In the genomic region with DNA sequence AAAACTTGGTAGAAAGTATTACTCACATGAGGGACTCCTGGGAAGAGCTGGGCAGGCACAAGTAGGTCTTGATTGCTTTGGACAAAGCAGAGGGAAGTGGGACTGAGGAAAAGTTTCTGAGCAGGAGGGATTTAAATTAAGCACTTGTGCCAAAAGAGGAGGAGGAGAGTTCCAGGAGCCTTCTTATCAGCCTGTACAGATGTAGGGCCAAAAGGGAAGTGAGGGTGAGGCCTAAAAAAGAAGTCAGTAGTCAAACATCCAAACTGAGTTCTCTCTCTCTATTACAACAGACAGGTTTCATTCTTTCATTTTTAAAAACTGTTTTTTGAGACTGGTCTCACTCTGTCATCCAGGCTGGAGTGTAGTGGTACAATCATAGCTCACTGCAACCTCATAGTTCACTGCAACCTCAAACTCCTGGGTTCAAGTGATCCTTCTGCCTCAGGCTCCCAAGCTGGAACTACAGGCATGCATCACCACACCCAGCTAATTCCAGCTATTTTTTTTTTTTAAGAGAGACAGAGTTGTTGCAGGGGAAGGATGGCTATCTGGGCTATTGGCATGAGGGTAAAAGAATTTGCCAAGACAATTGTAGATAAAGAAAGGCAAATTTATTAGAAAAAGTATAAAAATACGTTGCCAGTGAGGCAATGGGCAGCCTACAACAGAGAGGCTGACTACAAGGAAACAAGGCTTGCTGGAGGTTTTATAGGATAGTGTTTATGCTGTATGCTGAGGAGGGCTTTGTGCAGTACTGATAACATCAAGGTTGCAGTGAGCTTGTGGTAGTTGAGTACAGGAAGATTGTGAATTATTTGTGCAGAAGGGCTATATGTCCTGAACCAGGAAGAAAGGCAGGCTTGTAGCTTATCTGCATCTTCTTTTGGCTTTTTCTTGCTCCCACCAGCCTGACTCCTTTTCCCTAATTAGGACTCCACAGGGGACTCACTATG, we compare ENCODE assay signal across 1 cellular context.
TF ChIP-seq lines count a peak whose summit lies in the region.

No MANE protein-coding gene starts in this region.

TF ChIP-seq in K562, 482 proteins besides CTCF, POLR2A, EP300 and RAD21 (continued from another document and continues in another):
- TF ChIP-seq, protein P1, sequence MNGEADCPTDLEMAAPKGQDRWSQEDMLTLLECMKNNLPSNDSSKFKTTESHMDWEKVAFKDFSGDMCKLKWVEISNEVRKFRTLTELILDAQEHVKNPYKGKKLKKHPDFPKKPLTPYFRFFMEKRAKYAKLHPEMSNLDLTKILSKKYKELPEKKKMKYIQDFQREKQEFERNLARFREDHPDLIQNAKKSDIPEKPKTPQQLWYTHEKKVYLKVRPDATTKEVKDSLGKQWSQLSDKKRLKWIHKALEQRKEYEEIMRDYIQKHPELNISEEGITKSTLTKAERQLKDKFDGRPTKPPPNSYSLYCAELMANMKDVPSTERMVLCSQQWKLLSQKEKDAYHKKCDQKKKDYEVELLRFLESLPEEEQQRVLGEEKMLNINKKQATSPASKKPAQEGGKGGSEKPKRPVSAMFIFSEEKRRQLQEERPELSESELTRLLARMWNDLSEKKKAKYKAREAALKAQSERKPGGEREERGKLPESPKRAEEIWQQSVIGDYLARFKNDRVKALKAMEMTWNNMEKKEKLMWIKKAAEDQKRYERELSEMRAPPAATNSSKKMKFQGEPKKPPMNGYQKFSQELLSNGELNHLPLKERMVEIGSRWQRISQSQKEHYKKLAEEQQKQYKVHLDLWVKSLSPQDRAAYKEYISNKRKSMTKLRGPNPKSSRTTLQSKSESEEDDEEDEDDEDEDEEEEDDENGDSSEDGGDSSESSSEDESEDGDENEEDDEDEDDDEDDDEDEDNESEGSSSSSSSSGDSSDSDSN (IDR thresholded peaks at IDR 0.05; ENCODE audit: borderline replicate concordance in 1 of 2, low read depth in 2 of 2, low read length in 2 of 2): 0 out of 4 replicates have a peak, but pooled peaks of 1 of the 2 experiments have one; percentile 58
- TF ChIP-seq, protein P2, sequence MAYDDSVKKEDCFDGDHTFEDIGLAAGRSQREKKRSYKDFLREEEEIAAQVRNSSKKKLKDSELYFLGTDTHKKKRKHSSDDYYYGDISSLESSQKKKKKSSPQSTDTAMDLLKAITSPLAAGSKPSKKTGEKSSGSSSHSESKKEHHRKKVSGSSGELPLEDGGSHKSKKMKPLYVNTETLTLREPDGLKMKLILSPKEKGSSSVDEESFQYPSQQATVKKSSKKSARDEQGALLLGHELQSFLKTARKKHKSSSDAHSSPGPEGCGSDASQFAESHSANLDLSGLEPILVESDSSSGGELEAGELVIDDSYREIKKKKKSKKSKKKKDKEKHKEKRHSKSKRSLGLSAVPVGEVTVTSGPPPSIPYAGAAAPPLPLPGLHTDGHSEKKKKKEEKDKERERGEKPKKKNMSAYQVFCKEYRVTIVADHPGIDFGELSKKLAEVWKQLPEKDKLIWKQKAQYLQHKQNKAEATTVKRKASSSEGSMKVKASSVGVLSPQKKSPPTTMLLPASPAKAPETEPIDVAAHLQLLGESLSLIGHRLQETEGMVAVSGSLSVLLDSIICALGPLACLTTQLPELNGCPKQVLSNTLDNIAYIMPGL (CRISPR knock-in tag; IDR thresholded peaks at IDR 0.05): no peak
- TF ChIP-seq ZNF445 (CRISPR knock-in tag; IDR thresholded peaks at IDR 0.05; ENCODE audit: low read depth) (no peak), HNRNPL (IDR thresholded peaks at IDR 0.05; ENCODE audit: low read depth, low read length) (no peak), CHCHD3 (CRISPR knock-in tag; IDR thresholded peaks at IDR 0.05) (no peak), MCM7 (IDR thresholded peaks at IDR 0.05) (no peak), MTA3 (IDR thresholded peaks at IDR 0.05; ENCODE audit: borderline replicate concordance) (no peak; the same call in 1 of the 2 replicates), KLF16 (IDR thresholded peaks at IDR 0.05) (peak; percentile 81), YBX1 (IDR thresholded peaks at IDR 0.05) (no peak), KAT2B (IDR thresholded peaks at IDR 0.05; ENCODE audit: low read depth, low read length) (no peak), HDAC3 (IDR thresholded peaks at IDR 0.05; ENCODE audit: borderline replicate concordance, partially characterized antibody) (no peak), MCM5 (IDR thresholded peaks at IDR 0.05; ENCODE audit: low read depth) (no peak), ARID1B (IDR thresholded peaks at IDR 0.05) (peak; percentile 98), OTX1 (CRISPR knock-in tag; IDR thresholded peaks at IDR 0.05) (no peak), SREBF2 (CRISPR knock-in tag; IDR thresholded peaks at IDR 0.05) (no peak), RBM22 (IDR thresholded peaks at IDR 0.05; ENCODE audit: low read depth, low read length, poor library complexity, severe bottlenecking) (no peak), TCFL5 (CRISPR knock-in tag; conservative IDR thresholded peaks at IDR 0.05) (no peak; the same call in 1 of the 2 replicates), ZNF77 (CRISPR knock-in tag; IDR thresholded peaks at IDR 0.05) (no peak), DACH1 (IDR thresholded peaks at IDR 0.05; ENCODE audit: partially characterized antibody) (no peak), ZNF431 (CRISPR knock-in tag; IDR thresholded peaks at IDR 0.05) (no peak; the same call in 1 of the 2 replicates), RBM25 (IDR thresholded peaks at IDR 0.05; ENCODE audit: low read depth, low read length, severe bottlenecking) (no peak), ZNF165 (CRISPR knock-in tag; IDR thresholded peaks at IDR 0.05; ENCODE audit: borderline replicate concordance) (no peak), FOXK1 (CRISPR knock-in tag; IDR thresholded peaks at IDR 0.05; ENCODE audit: borderline replicate concordance) (no peak), ELF2 (CRISPR knock-in tag; IDR thresholded peaks at IDR 0.05) (no peak), BMI1 (IDR thresholded peaks at IDR 0.05; ENCODE audit: low read length) (no peak), ZFPM2 (CRISPR knock-in tag; IDR thresholded peaks at IDR 0.05) (no peak), PTTG1 (tag; IDR thresholded peaks at IDR 0.05; ENCODE audit: low read depth) (peak; percentile 27; the same call in 1 of the 2 replicates), GABPB1 (CRISPR knock-in tag; IDR thresholded peaks at IDR 0.05) (no peak), ATF7 (IDR thresholded peaks at IDR 0.05) (peak; percentile 65), HSF4 (CRISPR knock-in tag; IDR thresholded peaks at IDR 0.05; ENCODE audit: borderline replicate concordance) (no peak), RBM34 (IDR thresholded peaks at IDR 0.05; ENCODE audit: borderline replicate concordance, insufficient read depth, low read length) (no peak), ZNF57 (CRISPR knock-in tag; IDR thresholded peaks at IDR 0.05) (no peak), PTRF (tag; IDR thresholded peaks at IDR 0.05) (no peak)
- TF ChIP-seq, protein P3, sequence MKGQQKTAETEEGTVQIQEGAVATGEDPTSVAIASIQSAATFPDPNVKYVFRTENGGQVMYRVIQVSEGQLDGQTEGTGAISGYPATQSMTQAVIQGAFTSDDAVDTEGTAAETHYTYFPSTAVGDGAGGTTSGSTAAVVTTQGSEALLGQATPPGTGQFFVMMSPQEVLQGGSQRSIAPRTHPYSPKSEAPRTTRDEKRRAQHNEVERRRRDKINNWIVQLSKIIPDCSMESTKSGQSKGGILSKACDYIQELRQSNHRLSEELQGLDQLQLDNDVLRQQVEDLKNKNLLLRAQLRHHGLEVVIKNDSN (CRISPR knock-in tag; IDR thresholded peaks at IDR 0.05): no peak
- TF ChIP-seq, protein P4, sequence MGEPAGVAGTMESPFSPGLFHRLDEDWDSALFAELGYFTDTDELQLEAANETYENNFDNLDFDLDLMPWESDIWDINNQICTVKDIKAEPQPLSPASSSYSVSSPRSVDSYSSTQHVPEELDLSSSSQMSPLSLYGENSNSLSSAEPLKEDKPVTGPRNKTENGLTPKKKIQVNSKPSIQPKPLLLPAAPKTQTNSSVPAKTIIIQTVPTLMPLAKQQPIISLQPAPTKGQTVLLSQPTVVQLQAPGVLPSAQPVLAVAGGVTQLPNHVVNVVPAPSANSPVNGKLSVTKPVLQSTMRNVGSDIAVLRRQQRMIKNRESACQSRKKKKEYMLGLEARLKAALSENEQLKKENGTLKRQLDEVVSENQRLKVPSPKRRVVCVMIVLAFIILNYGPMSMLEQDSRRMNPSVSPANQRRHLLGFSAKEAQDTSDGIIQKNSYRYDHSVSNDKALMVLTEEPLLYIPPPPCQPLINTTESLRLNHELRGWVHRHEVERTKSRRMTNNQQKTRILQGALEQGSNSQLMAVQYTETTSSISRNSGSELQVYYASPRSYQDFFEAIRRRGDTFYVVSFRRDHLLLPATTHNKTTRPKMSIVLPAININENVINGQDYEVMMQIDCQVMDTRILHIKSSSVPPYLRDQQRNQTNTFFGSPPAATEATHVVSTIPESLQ (CRISPR knock-in tag; IDR thresholded peaks at IDR 0.05): no peak
- TF ChIP-seq, protein P5, sequence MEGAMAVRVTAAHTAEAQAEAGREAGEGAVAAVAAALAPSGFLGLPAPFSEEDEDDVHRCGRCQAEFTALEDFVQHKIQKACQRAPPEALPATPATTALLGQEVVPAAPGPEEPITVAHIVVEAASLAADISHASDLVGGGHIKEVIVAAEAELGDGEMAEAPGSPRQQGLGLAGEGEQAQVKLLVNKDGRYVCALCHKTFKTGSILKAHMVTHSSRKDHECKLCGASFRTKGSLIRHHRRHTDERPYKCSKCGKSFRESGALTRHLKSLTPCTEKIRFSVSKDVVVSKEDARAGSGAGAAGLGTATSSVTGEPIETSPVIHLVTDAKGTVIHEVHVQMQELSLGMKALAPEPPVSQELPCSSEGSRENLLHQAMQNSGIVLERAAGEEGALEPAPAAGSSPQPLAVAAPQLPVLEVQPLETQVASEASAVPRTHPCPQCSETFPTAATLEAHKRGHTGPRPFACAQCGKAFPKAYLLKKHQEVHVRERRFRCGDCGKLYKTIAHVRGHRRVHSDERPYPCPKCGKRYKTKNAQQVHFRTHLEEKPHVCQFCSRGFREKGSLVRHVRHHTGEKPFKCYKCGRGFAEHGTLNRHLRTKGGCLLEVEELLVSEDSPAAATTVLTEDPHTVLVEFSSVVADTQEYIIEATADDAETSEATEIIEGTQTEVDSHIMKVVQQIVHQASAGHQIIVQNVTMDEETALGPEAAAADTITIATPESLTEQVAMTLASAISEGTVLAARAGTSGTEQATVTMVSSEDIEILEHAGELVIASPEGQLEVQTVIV (CRISPR knock-in tag; IDR thresholded peaks at IDR 0.05; ENCODE audit: borderline replicate concordance): no peak
- TF ChIP-seq, protein P6, sequence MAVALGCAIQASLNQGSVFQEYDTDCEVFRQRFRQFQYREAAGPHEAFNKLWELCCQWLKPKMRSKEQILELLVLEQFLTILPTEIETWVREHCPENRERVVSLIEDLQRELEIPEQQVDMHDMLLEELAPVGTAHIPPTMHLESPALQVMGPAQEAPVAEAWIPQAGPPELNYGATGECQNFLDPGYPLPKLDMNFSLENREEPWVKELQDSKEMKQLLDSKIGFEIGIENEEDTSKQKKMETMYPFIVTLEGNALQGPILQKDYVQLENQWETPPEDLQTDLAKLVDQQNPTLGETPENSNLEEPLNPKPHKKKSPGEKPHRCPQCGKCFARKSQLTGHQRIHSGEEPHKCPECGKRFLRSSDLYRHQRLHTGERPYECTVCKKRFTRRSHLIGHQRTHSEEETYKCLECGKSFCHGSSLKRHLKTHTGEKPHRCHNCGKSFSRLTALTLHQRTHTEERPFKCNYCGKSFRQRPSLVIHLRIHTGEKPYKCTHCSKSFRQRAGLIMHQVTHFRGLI (CRISPR knock-in tag; IDR thresholded peaks at IDR 0.05): no peak
- TF ChIP-seq, protein P7, sequence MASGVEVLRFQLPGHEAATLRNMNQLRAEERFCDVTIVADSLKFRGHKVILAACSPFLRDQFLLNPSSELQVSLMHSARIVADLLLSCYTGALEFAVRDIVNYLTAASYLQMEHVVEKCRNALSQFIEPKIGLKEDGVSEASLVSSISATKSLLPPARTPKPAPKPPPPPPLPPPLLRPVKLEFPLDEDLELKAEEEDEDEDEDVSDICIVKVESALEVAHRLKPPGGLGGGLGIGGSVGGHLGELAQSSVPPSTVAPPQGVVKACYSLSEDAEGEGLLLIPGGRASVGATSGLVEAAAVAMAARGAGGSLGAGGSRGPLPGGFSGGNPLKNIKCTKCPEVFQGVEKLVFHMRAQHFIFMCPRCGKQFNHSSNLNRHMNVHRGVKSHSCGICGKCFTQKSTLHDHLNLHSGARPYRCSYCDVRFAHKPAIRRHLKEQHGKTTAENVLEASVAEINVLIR (CRISPR knock-in tag; IDR thresholded peaks at IDR 0.05): no peak
- TF ChIP-seq, protein P8, sequence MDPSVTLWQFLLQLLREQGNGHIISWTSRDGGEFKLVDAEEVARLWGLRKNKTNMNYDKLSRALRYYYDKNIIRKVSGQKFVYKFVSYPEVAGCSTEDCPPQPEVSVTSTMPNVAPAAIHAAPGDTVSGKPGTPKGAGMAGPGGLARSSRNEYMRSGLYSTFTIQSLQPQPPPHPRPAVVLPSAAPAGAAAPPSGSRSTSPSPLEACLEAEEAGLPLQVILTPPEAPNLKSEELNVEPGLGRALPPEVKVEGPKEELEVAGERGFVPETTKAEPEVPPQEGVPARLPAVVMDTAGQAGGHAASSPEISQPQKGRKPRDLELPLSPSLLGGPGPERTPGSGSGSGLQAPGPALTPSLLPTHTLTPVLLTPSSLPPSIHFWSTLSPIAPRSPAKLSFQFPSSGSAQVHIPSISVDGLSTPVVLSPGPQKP (CRISPR knock-in tag; IDR thresholded peaks at IDR 0.05): no peak
- TF ChIP-seq, protein P9, sequence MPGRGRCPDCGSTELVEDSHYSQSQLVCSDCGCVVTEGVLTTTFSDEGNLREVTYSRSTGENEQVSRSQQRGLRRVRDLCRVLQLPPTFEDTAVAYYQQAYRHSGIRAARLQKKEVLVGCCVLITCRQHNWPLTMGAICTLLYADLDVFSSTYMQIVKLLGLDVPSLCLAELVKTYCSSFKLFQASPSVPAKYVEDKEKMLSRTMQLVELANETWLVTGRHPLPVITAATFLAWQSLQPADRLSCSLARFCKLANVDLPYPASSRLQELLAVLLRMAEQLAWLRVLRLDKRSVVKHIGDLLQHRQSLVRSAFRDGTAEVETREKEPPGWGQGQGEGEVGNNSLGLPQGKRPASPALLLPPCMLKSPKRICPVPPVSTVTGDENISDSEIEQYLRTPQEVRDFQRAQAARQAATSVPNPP (IDR thresholded peaks at IDR 0.05; ENCODE audit: borderline replicate concordance, insufficient read depth, insufficient read length): no peak
